Comparison of ENCODE assay signal across 13 cellular contexts in the genomic region with DNA sequence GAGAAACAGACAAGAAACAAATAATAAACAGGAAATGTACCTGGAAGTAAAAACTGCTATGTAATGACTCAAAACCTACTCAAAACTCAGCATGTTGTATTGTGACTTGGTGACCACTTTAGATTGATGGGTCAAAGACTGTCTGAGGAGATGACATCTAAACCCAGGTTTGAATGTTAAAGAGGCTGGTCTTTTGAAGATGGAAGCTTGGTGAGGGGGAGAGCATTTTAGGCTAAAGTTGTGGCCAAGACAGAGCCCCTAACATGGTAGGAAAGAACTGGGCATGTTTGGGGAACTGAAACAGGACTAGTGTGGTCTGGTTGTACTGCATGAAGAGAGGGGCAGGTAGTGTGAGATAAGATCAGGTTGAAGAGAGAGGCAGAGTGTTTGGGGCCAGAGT.
A peak's percentile ranks its signal among the peaks of the same experiment; 100 is the strongest.
DNase-seq lines count a peak whose midpoint lies in the region; ATAC-seq and TF ChIP-seq lines count a peak whose summit lies in the region.
"Had no signal": no experiment of that assay in that cellular context is flagged by ENCODE, and none has a peak within 500 bp of the region (broad histone marks: within the 10 kb centered on the region; RNA-seq: fewer than 3 reads in every experiment).

No MANE protein-coding gene starts in this region.

- ATAC-seq in CD4-positive, CD25-positive, alpha-beta regulatory T cell (ENCODE audit: low read depth in 2 of 2): peak in 1 of 2 donors; percentile 22
- peak; percentile 83 for ATAC-seq in GM19351 (IDR thresholded peaks at IDR 0.05; ENCODE audit: unreplicated experiment)
- ATAC-seq in HG02973 (IDR thresholded peaks at IDR 0.05; ENCODE audit: unreplicated experiment): peak; percentile 73
- no peak for ATAC-seq in HG02840 (IDR thresholded peaks at IDR 0.05; ENCODE audit: low FRiP score, unreplicated experiment)
- ATAC-seq in body of pancreas: no peak
- ATAC-seq: activated CD8-positive, alpha-beta T cell treated with anti-CD3 and anti-CD28 coated beads, Interleukin-2, amount 10 ng/mL, durations not matched to agents 7 days and 5 days; esophagus mucosa had no signal

- no peak for TF ChIP-seq CTCF in body of pancreas (IDR thresholded peaks at IDR 0.05)

- no peaks in the 10 kb centered on the region for H3K9me3 Mint-ChIP-seq in CD4-positive, CD25-positive, alpha-beta regulatory T cell
- no peaks in the 10 kb centered on the region for H3K9me3 Mint-ChIP-seq in CD8-positive, alpha-beta memory T cell

- H3K36me3 Mint-ChIP-seq in CD4-positive, CD25-positive, alpha-beta regulatory T cell: peaks cover 6% of the 10 kb centered on the region
- H3K36me3 Mint-ChIP-seq in CD8-positive, alpha-beta memory T cell: peaks cover 0 to 3% (median 0%) of the 10 kb centered on the region in 3 donors

- H3K27ac Mint-ChIP-seq in CD4-positive, CD25-positive, alpha-beta regulatory T cell: peak overlapping the region; percentile 4 to 39 (median 28)
- H3K27ac Mint-ChIP-seq in CD8-positive, alpha-beta memory T cell: no peak overlapping the region
- H3K27ac Mint-ChIP-seq: activated CD8-positive, alpha-beta T cell treated with anti-CD3 and anti-CD28 coated beads, Interleukin-2, amount 10 ng/mL, durations not matched to agents 7 days and 5 days had no signal

- CTCF ChIA-PET in CD8-positive, alpha-beta memory T cell (lab: Charles Lee): no interaction called here

- no peak overlapping the region for H3K4me3 ChIP-seq in CD4-positive, CD25-positive, alpha-beta regulatory T cell (ENCODE audit: low read depth, low read length)
- no peak overlapping the region for H3K4me3 ChIP-seq in body of pancreas
- H3K4me3 ChIP-seq in CD8-positive, alpha-beta memory T cell (ENCODE audit: low read length): no peak overlapping the region
- H3K4me3 ChIP-seq: upper lobe of left lung had no signal

- H3K9me3 ChIP-seq in CD4-positive, CD25-positive, alpha-beta regulatory T cell (ENCODE audit: control insufficient read depth in 2 of 2, low read length in 2 of 2): no peaks in the 10 kb centered on the region
- no peaks in the 10 kb centered on the region for H3K9me3 ChIP-seq in body of pancreas
- no peaks in the 10 kb centered on the region for H3K9me3 ChIP-seq in CD8-positive, alpha-beta memory T cell (ENCODE audit: low read length)
- H3K9me3 ChIP-seq: upper lobe of left lung had no signal

- DNase-seq in CD4-positive, CD25-positive, alpha-beta regulatory T cell: peak in 1 of 3 donors; percentile 11
- peak; percentile 52 for DNase-seq in NAMALWA (ENCODE audit: low spot score)
- DNase-seq in body of pancreas: no peak
- no peak for DNase-seq in SK-N-DZ (ENCODE audit: low spot score)
- no peak for DNase-seq in CD8-positive, alpha-beta memory T cell
- DNase-seq: activated CD8-positive, alpha-beta T cell treated with anti-CD3 and anti-CD28 coated beads, Interleukin-2, amount 10 ng/mL, durations not matched to agents 7 days and 5 days; aorta; NCI-H2029; upper lobe of left lung had no signal

- peaks cover 0 to 8% (median 7%) of the 10 kb centered on the region in 4 donors for H3K4me1 Mint-ChIP-seq in CD4-positive, CD25-positive, alpha-beta regulatory T cell
- no peaks in the 10 kb centered on the region for H3K4me1 Mint-ChIP-seq in CD8-positive, alpha-beta memory T cell

- no peaks in the 10 kb centered on the region for H3K36me3 ChIP-seq in CD4-positive, CD25-positive, alpha-beta regulatory T cell (ENCODE audit: control insufficient read depth, insufficient read depth, low read length)
- no peaks in the 10 kb centered on the region for H3K36me3 ChIP-seq in body of pancreas (replicated peaks in 1 of 2; ENCODE audit: insufficient read depth in 1 of 2, low read depth in 2 of 2)
- no peaks in the 10 kb centered on the region for H3K36me3 ChIP-seq in CD8-positive, alpha-beta memory T cell (ENCODE audit: insufficient read depth, low read length)
- H3K36me3 ChIP-seq: upper lobe of left lung had no signal

- no peak for TF ChIP-seq POLR2A in body of pancreas (IDR thresholded peaks at IDR 0.05)

- intact Hi-C loops in body of pancreas (cut with DNase I): no loop called here

- H3K4me1 ChIP-seq in CD4-positive, CD25-positive, alpha-beta regulatory T cell (ENCODE audit: control insufficient read depth, insufficient read depth, low read length, poor library complexity, severe bottlenecking): no peaks in the 10 kb centered on the region
- peaks cover 10% of the 10 kb centered on the region for H3K4me1 ChIP-seq in body of pancreas
- no peaks in the 10 kb centered on the region for H3K4me1 ChIP-seq in CD8-positive, alpha-beta memory T cell (ENCODE audit: insufficient read depth, low read length)

- H3K4me3 Mint-ChIP-seq in CD4-positive, CD25-positive, alpha-beta regulatory T cell: no peak overlapping the region
- H3K4me3 Mint-ChIP-seq in CD8-positive, alpha-beta memory T cell: no peak overlapping the region
- H3K4me3 Mint-ChIP-seq: activated CD8-positive, alpha-beta T cell treated with anti-CD3 and anti-CD28 coated beads, Interleukin-2, amount 10 ng/mL, durations not matched to agents 7 days and 5 days had no signal

- POLR2A ChIA-PET in CD8-positive, alpha-beta memory T cell (lab: Charles Lee): no interaction called here

- H3K27me3 ChIP-seq in CD4-positive, CD25-positive, alpha-beta regulatory T cell (ENCODE audit: control insufficient read depth, insufficient read depth, low read length): no peaks in the 10 kb centered on the region
- no peaks in the 10 kb centered on the region for H3K27me3 ChIP-seq in body of pancreas
- H3K27me3 ChIP-seq in CD8-positive, alpha-beta memory T cell (ENCODE audit: insufficient read depth, low read length, poor library complexity, severe bottlenecking): no peaks in the 10 kb centered on the region
- H3K27me3 ChIP-seq: upper lobe of left lung had no signal

- H3K27me3 Mint-ChIP-seq in CD4-positive, CD25-positive, alpha-beta regulatory T cell: no peaks in the 10 kb centered on the region
- peaks cover 0 to 4% of the 10 kb centered on the region in 2 donors for H3K27me3 Mint-ChIP-seq in CD8-positive, alpha-beta memory T cell

- H3K27ac ChIP-seq in CD4-positive, CD25-positive, alpha-beta regulatory T cell (ENCODE audit: insufficient read depth, low read length, poor library complexity, severe bottlenecking): no peak overlapping the region
- H3K27ac ChIP-seq in body of pancreas: no peak overlapping the region
- H3K27ac ChIP-seq in CD8-positive, alpha-beta memory T cell (ENCODE audit: low read depth, low read length): no peak overlapping the region
- H3K27ac ChIP-seq: upper lobe of left lung had no signal

Comparison
In these comparisons a context has a peak if more than half of its experiments do, and no peak if none do; other contexts are left out.
1. ATAC-seq: peak in GM19351 (single experiment) and HG02973 (single experiment); none in HG02840 (single experiment) and body of pancreas (single experiment).
2. H3K27ac Mint-ChIP-seq: peak in CD4-positive, CD25-positive, alpha-beta regulatory T cell (3 of 3); none in CD8-positive, alpha-beta memory T cell (0 of 8).